ENCODE assay signal across 28 cellular contexts in genomic region chr3:183369626-183370025, GRCh38. TPM values are rescaled to one million over a fixed set of nuclear protein-coding genes. Genes with fewer than 3 reads are reported as not detected.
A peak's percentile ranks its signal among the peaks of the same experiment; 100 is the strongest.
DNase-seq lines count a peak whose midpoint lies in the region; ATAC-seq, FAIRE-seq and TF ChIP-seq lines count a peak whose summit lies in the region.
"Had no signal": no experiment of that assay in that cellular context is flagged by ENCODE, and none has a peak within 500 bp of the region (broad histone marks: within the 10 kb centered on the region; RNA-seq: fewer than 3 reads in every experiment).

No MANE protein-coding gene starts in this region.

- H3K4me2 ChIP-seq in A549: peak overlapping the region; percentile 46; the same call in 2 of the 3 replicates
- H3K4me2 ChIP-seq in PC-9: peak overlapping the region; percentile 77
- H3K4me2 ChIP-seq: KMS-11, neural progenitor cell had no signal

- DNase-seq in A549 (ENCODE audit: low read depth in 1 of 2, low spot score in 1 of 2) (no peak), PC-9 (peak in 1 of 2 experiments; percentile 39), epithelial cell of prostate (ENCODE audit: low read depth, low spot score) (no peak), lower lobe of right lung (no peak), MG63 (no peak), left lobe of liver (ENCODE audit: low spot score) (no peak), substantia nigra (lab: John Stamatoyannopoulos, UW) (no peak)
- DNase-seq: activated CD4-positive, alpha-beta T cell treated with anti-CD3 and anti-CD28 coated beads for 4 hours; activated naive CD4-positive, alpha-beta T cell treated with anti-CD3 and anti-CD28 coated beads for 36 hours; activated T-cell treated with anti-CD3 and anti-CD28 coated beads, Interleukin-2, amount 50 U/mL, for 48 hours; central memory CD4-positive, alpha-beta T cell; DMS53; dorsolateral prefrontal cortex; gastrocnemius medialis; hippocampal formation; immature natural killer cell; NCI-H1694; NCI-H524; stimulated activated CD4-positive, alpha-beta T cell treated with anti-CD3 and anti-CD28 coated beads, Interleukin-15, amount 100 ng/mL, for 24 hours; stomach; T-helper 17 cell; transverse colon had no signal

- no peak for FAIRE-seq in A549 (lab: Jason Lieb, UNC)
- FAIRE-seq: G401.6 had no signal

- H3F3A ChIP-seq in PC-9 (ENCODE audit: insufficient read depth, low read depth): peaks cover 40% of the 10 kb centered on the region

- no peak overlapping the region for H3K4me3 ChIP-seq in A549
- H3K4me3 ChIP-seq in PC-9: no peak overlapping the region
- H3K4me3 ChIP-seq in lower lobe of right lung: no peak overlapping the region
- H3K4me3 ChIP-seq in MG63: no peak overlapping the region
- H3K4me3 ChIP-seq: dorsolateral prefrontal cortex, gastrocnemius medialis, neural progenitor cell, SK-N-MC, stomach, transverse colon had no signal

- H3K9me3 ChIP-seq in A549 (no peaks in the 10 kb centered on the region), PC-9 (ENCODE audit: insufficient read depth, low read depth) (no peaks in the 10 kb centered on the region; the same call in 1 of the 2 replicates), lower lobe of right lung (no peaks in the 10 kb centered on the region), MG63 (no peaks in the 10 kb centered on the region)
- H3K9me3 ChIP-seq: gastrocnemius medialis, stomach, transverse colon had no signal

- H3K36me3 ChIP-seq in PC-9 (ENCODE audit: low read depth): no peaks in the 10 kb centered on the region
- no peaks in the 10 kb centered on the region for H3K36me3 ChIP-seq in lower lobe of right lung
- H3K36me3 ChIP-seq in MG63: no peaks in the 10 kb centered on the region
- H3K36me3 ChIP-seq: gastrocnemius medialis, neural progenitor cell, stomach, transverse colon had no signal

- no peaks in the 10 kb centered on the region for H4K20me1 ChIP-seq in PC-9 (ENCODE audit: insufficient read depth)

- H3K27me3 ChIP-seq in PC-9 (ENCODE audit: insufficient read depth, low read depth): no peaks in the 10 kb centered on the region
- no peaks in the 10 kb centered on the region for H3K27me3 ChIP-seq in lower lobe of right lung (ENCODE audit: low read depth)
- H3K27me3 ChIP-seq in MG63: no peaks in the 10 kb centered on the region
- H3K27me3 ChIP-seq: dorsolateral prefrontal cortex, gastrocnemius medialis, neural progenitor cell, stomach, transverse colon had no signal

- ATAC-seq in A549: no peak
- ATAC-seq in lower lobe of right lung: no peak
- no peak for ATAC-seq in GM18520 (IDR thresholded peaks at IDR 0.05; ENCODE audit: unreplicated experiment)
- ATAC-seq in left lobe of liver: no peak
- ATAC-seq: gastrocnemius medialis, sciatic nerve, T-helper 17 cell had no signal

- no peak for TF ChIP-seq RAD21 in A549 (conservative IDR thresholded peaks at IDR 0.05 in 1 of 2, IDR thresholded peaks at IDR 0.05 in 1 of 2)

- WGBS in A549 (ENCODE audit: missing lambda C conversion rate): 77% methylated on average over 2 of the region's 2 CpGs

- no peak for TF ChIP-seq POLR2A in A549 (IDR thresholded peaks at IDR 0.05; ENCODE audit: low read length)

- H3K79me2 ChIP-seq in PC-9 (ENCODE audit: low read depth): no peaks in the 10 kb centered on the region

- BruUV-seq in PC-9 (replicated peaks; lab: Mats Ljungman, UMichigan): no TSS peak

- no peak overlapping the region for H2AFZ ChIP-seq in PC-9
- H2AFZ ChIP-seq: neural progenitor cell had no signal

- H3K27ac ChIP-seq in A549 (peak overlapping the region; percentile 83; a peak in 4 of 6 replicates), PC-9 (peak overlapping the region; percentile 97), epithelial cell of prostate (peak overlapping the region; percentile 97), lower lobe of right lung (peak overlapping the region; percentile 12), substantia nigra (ENCODE audit: low read depth, low read length, poor library complexity, severe bottlenecking) (no peak overlapping the region)
- H3K27ac ChIP-seq: dorsolateral prefrontal cortex, KMS-11, neural progenitor cell, SK-N-MC, transverse colon had no signal

- no peak for TF ChIP-seq EP300 in A549 (IDR thresholded peaks at IDR 0.05)

- intact Hi-C loops in PC-9 (cut with micrococcal nuclease; ENCODE audit: unreplicated experiment): no loop called here
- intact Hi-C loops in lower lobe of right lung (cut with DNase I): no loop called here

- H3K4me1 ChIP-seq in A549 (peaks cover 27% of the 10 kb centered on the region), PC-9 (replicated peaks; ENCODE audit: insufficient read depth) (peaks cover 47% of the 10 kb centered on the region), lower lobe of right lung (peaks cover 20% of the 10 kb centered on the region)
- H3K4me1 ChIP-seq: neural progenitor cell had no signal

- TF ChIP-seq CTCF in A549 (IDR thresholded peaks at IDR 0.05): no peak
- no peak for TF ChIP-seq CTCF in PC-9 (conservative IDR thresholded peaks at IDR 0.05)
- no peak for TF ChIP-seq CTCF in lower lobe of right lung (IDR thresholded peaks at IDR 0.05)

- POLR2A ChIA-PET in A549 (lab: Yijun Ruan, JAX): no interaction called here
- POLR2A ChIA-PET in PC-9 (lab: Charles Lee; ENCODE audit: unreplicated experiment): interaction anchor here (0.5 kb wide), 1 partner anchor 251 kb away, joined by 14 read pairs; no protein-coding TSS in a partner anchor

- CTCF ChIA-PET in A549 (lab: Yijun Ruan, JAX): interaction anchor here (0.8 to 1.3 kb wide), 3 partner anchors 12 to 84 kb away, joined by 4 to 5 read pairs (median 4); no protein-coding TSS in a partner anchor
- CTCF ChIA-PET in PC-9 (lab: Charles Lee): interaction anchor here (0.6 kb wide), 1 partner anchor 185 kb away, joined by 5 read pairs; no protein-coding TSS in a partner anchor

- H3K9me2 ChIP-seq in PC-9 (ENCODE audit: insufficient read depth): peaks cover 7% of the 10 kb centered on the region; the same call in 1 of the 2 replicates

TF ChIP-seq in A549, 52 proteins besides CTCF, POLR2A, EP300 and RAD21:
- TF ChIP-seq FOSL2 (IDR thresholded peaks at IDR 0.05) (no peak), FOSL2 (CRISPR knock-in tag; IDR thresholded peaks at IDR 0.05) (no peak), NR3C1 (IDR thresholded peaks at IDR 0.05) (no peak), SREBF2 (IDR thresholded peaks at IDR 0.05) (no peak), MYC (IDR thresholded peaks at IDR 0.05; ENCODE audit: borderline replicate concordance, low read length) (no peak), CHD4 (IDR thresholded peaks at IDR 0.05; ENCODE audit: borderline replicate concordance) (no peak), TFCP2L1 (CRISPR knock-in tag; IDR thresholded peaks at IDR 0.05) (no peak), BHLHE40 (IDR thresholded peaks at IDR 0.05; ENCODE audit: low read depth, low read length) (no peak)

RNA-seq across cellular contexts. Expression of gene MCF2L2, which starts 58.8 kb away (rescaled TPM):
- polyA plus RNA-seq in A549 (2011; rRNA removed): 0.05 and 0.12 TPM in 2 replicates
- 0.01 and 0.04 TPM in 2 replicates for polyA plus RNA-seq in A549 (2012; cell fraction: cytosol; rRNA removed)
- 0.01 and 0.02 TPM in 2 replicates for polyA plus RNA-seq in A549 (2012; cell fraction: nucleus; rRNA removed)
- 0.03 to 0.04 TPM in 2 of 3 replicates, not detected in the other for polyA plus RNA-seq in A549 (2017; fragmentation: RNase III; extraction: RNeasy Plus Mini Kit Qiagen cat#74134 plus additional on column Dnase treatment)
- polyA minus RNA-seq in A549 (2011; rRNA and poly(A)+ RNA removed): 0.05 and 0.41 TPM in 2 replicates
- total RNA-seq in PC-9 (2021): 1.7 and 2.3 TPM in 2 replicates
- 0.62 TPM for total RNA-seq in lower lobe of right lung
- total RNA-seq in MG63 (2014; rRNA removed; shearing (Covaris generic); ENCODE audit: low replicate concordance): not detected in 2 replicates
- total RNA-seq in left lobe of liver: 0.13 TPM
